13 cellular contexts compared by ENCODE assay signal in the genomic region with DNA sequence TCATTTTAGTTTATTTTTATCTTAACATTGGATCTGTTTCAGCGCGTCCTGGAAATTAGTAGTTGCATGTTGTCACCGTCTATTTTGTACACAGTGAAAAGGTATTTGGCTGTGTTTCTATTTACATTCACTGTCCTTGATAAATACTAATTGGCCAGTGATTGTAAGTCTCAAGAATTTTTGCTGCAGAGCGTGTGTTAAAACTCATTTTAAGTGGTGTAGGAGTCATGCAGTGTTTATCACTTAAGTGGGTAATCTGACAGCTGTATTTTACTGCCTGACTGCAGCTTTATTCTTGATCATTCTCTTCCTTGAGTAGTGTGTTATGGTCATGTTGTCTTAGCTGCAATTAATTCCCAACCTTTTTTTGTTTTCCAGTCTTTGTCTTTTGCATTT. TPM values are rescaled to one million over a fixed set of nuclear protein-coding genes. Genes with fewer than 3 reads are reported as not detected.
DNase-seq lines count a peak whose midpoint lies in the region; ATAC-seq, FAIRE-seq and TF ChIP-seq lines count a peak whose summit lies in the region.
"Had no signal": no experiment of that assay in that cellular context is flagged by ENCODE, and none has a peak within 500 bp of the region (broad histone marks: within the 10 kb centered on the region; RNA-seq: fewer than 3 reads in every experiment).

No MANE protein-coding gene starts in this region.

- TF ChIP-seq RAD21 in HepG2 (CRISPR knock-in tag; IDR thresholded peaks at IDR 0.05), result no peak

- TF ChIP-seq CTCF in right lobe of liver (IDR thresholded peaks at IDR 0.05), result no peak
- no peak for TF ChIP-seq CTCF in HepG2 (CRISPR knock-in tag; IDR thresholded peaks at IDR 0.05)

- 10% methylated on average over 4 of the region's 4 CpGs for WGBS in right lobe of liver (ENCODE audit: insufficient coverage, low coverage, low lambda C conversion rate, missing lambda C conversion rate)
- WGBS in HepG2 (ENCODE audit: low lambda C conversion rate), result 66% methylated on average over 4 of the region's 4 CpGs

- no peak for FAIRE-seq in HepG2 (lab: Jason Lieb, UNC)
- no peak for FAIRE-seq in HTR-8/SVneo (lab: Jason Lieb, UNC)
- no peak for FAIRE-seq in GM12892 (lab: Jason Lieb, UNC)
- FAIRE-seq: astrocyte, keratinocyte had no signal

- H3K9me3 ChIP-seq in right lobe of liver, result no peaks in the 10 kb centered on the region
- no peaks in the 10 kb centered on the region for H3K9me3 ChIP-seq in HepG2 (ENCODE audit: low read length)
- no peaks in the 10 kb centered on the region for H3K9me3 ChIP-seq in muscle layer of colon (ENCODE audit: low read length)

- DNase-seq in right lobe of liver (no peak), HepG2 (ENCODE audit: low spot score) (no peak), astrocyte of the hippocampus (ENCODE audit: low read depth, low spot score) (peak; percentile 12), HTR-8/SVneo (ENCODE audit: insufficient read length, low spot score) (no peak), GM12892 (ENCODE audit: insufficient read length) (no peak), GOT3 (lab: John Stamatoyannopoulos, UW) (no peak)
- DNase-seq: HCEC 1CT, NCI-H1048, posterior cingulate gyrus had no signal

- BruUV-seq in HepG2 (replicated peaks; lab: Mats Ljungman, UMichigan), result no TSS peak

- H4K20me1 ChIP-seq in HepG2 (ENCODE audit: insufficient read depth, low read length), result no peaks in the 10 kb centered on the region

- H3K36me3 ChIP-seq in right lobe of liver (no peaks in the 10 kb centered on the region), HepG2 (replicated peaks in 1 of 2; ENCODE audit: control insufficient read depth in 1 of 2, insufficient read depth in 2 of 2, low read length in 2 of 2) (no peaks in the 10 kb centered on the region), muscle layer of colon (ENCODE audit: insufficient read depth, low read length) (no peaks in the 10 kb centered on the region)

- CTCF ChIA-PET in HepG2 (lab: Yijun Ruan, JAX; ENCODE audit: low intra/inter-chr PET ratio, low total read pairs), result no interaction called here

- H3K27me3 ChIP-seq in right lobe of liver (no peaks in the 10 kb centered on the region), HepG2 (ENCODE audit: control insufficient read depth in 1 of 2, insufficient read depth in 2 of 2, low read length in 2 of 2) (no peaks in the 10 kb centered on the region), muscle layer of colon (ENCODE audit: control insufficient read depth in 1 of 2, insufficient read depth in 2 of 2, low read length in 2 of 2) (no peaks in the 10 kb centered on the region)

- H3K4me3 ChIP-seq in right lobe of liver, result no peak overlapping the region
- no peak overlapping the region for H3K4me3 ChIP-seq in HepG2 (replicated peaks in 1 of 3; ENCODE audit: insufficient read depth in 1 of 3, low read depth in 2 of 3, low read length in 3 of 3)
- H3K4me3 ChIP-seq in muscle layer of colon (ENCODE audit: low read depth in 1 of 2, low read length in 2 of 2), result peak overlapping the region in 1 of 2 donors; percentile 33

- no peak overlapping the region for H3K9ac ChIP-seq in HepG2 (ENCODE audit: insufficient read depth, low read depth, low read length)
- no peak overlapping the region for H3K9ac ChIP-seq in muscle layer of colon (ENCODE audit: low read length)

- in situ Hi-C loops in HepG2 (cut with HindIII; ENCODE audit: extremely low pct_ligation_motif_present, low pct_unique_long_range_greater_than_20kb), result no loop called here

- no peak overlapping the region for H2AFZ ChIP-seq in HepG2 (ENCODE audit: low read length)

- TF ChIP-seq POLR2A in right lobe of liver (IDR thresholded peaks at IDR 0.05), result no peak
- TF ChIP-seq POLR2A in HepG2 (IDR thresholded peaks at IDR 0.05; ENCODE audit: insufficient read depth in 1 of 2, low read depth in 2 of 2, low read length in 2 of 2), result no peak
- no peak for TF ChIP-seq POLR2A in GM12892 (IDR thresholded peaks at IDR 0.05; ENCODE audit: low read depth, low read length)

- POLR2A ChIA-PET in HepG2 (lab: Yijun Ruan, JAX), result no interaction called here

- no peak overlapping the region for H3K4me2 ChIP-seq in HepG2 (ENCODE audit: low read depth, low read length)

- H3K27ac ChIP-seq in right lobe of liver (peak overlapping the region in 1 of 3 donors; percentile 39), HepG2 (ENCODE audit: extremely low read length, insufficient read depth, low read length) (no peak overlapping the region), muscle layer of colon (ENCODE audit: low read depth, low read length) (peak overlapping the region; percentile 36)

- no peaks in the 10 kb centered on the region for H3K4me1 ChIP-seq in right lobe of liver
- H3K4me1 ChIP-seq in HepG2 (ENCODE audit: insufficient read depth, low read length), result no peaks in the 10 kb centered on the region
- H3K4me1 ChIP-seq in muscle layer of colon (ENCODE audit: insufficient read depth, low read length), result peaks cover 60% of the 10 kb centered on the region

- intact Hi-C loops in right lobe of liver (cut with DNase I), result no loop called here
- intact Hi-C loops in HepG2 (cut with micrococcal nuclease; ENCODE audit: unreplicated experiment), result no loop called here

- no peak for TF ChIP-seq EP300 in HepG2 (IDR thresholded peaks at IDR 0.05; ENCODE audit: low read depth in 2 of 2, low read length in 2 of 2)
- no peak for TF ChIP-seq EP300 in HepG2 (CRISPR knock-in tag; IDR thresholded peaks at IDR 0.05; ENCODE audit: borderline replicate concordance)

- H3K79me2 ChIP-seq in HepG2 (ENCODE audit: insufficient read depth, low read length), result no peaks in the 10 kb centered on the region

- peak in 3 of 4 donors; percentile 13 to 70 (median 29) for ATAC-seq in right lobe of liver
- no peak for ATAC-seq in HepG2
- ATAC-seq in SK-N-SH treated with all-trans-retinoic acid at 6 μM for 48 hours, result no peak

TF ChIP-seq in HepG2, 621 proteins besides CTCF, POLR2A, EP300 and RAD21 (continues in another document):
- no peak for TF ChIP-seq GZF1 (CRISPR knock-in tag; IDR thresholded peaks at IDR 0.05)

TF ChIP-seq in SK-N-SH treated with all-trans-retinoic acid at 6 μM for 48 hours, 23 proteins besides CTCF, POLR2A, EP300 and RAD21:
- no peak for TF ChIP-seq GLIS3 (CRISPR knock-in tag; IDR thresholded peaks at IDR 0.05)
- TF ChIP-seq ZFP3 (CRISPR knock-in tag; IDR thresholded peaks at IDR 0.05), result no peak
- TF ChIP-seq TCF4 (CRISPR knock-in tag; IDR thresholded peaks at IDR 0.05; ENCODE audit: borderline replicate concordance), result no peak
- TF ChIP-seq TOX (CRISPR knock-in tag; IDR thresholded peaks at IDR 0.05; ENCODE audit: borderline replicate concordance), result no peak
- no peak for TF ChIP-seq ZNF565 (CRISPR knock-in tag; conservative IDR thresholded peaks at IDR 0.05; ENCODE audit: low read depth)
- no peak for TF ChIP-seq BACH2 (CRISPR knock-in tag; IDR thresholded peaks at IDR 0.05; ENCODE audit: borderline replicate concordance)
- TF ChIP-seq SNAI2 (CRISPR knock-in tag; IDR thresholded peaks at IDR 0.05), result no peak
- TF ChIP-seq ZFP30 (CRISPR knock-in tag; IDR thresholded peaks at IDR 0.05), result no peak
- no peak for TF ChIP-seq PPARA (CRISPR knock-in tag; IDR thresholded peaks at IDR 0.05; ENCODE audit: borderline replicate concordance)
- no peak for TF ChIP-seq ZNF8 (CRISPR knock-in tag; IDR thresholded peaks at IDR 0.05)
- no peak for TF ChIP-seq ARNTL (CRISPR knock-in tag; IDR thresholded peaks at IDR 0.05; ENCODE audit: borderline replicate concordance, low read depth)

RNA-seq across cellular contexts. Expression of a gene that starts 9.8 kb away (rescaled TPM):
- total RNA-seq in right lobe of liver (1 to 10 TPM; 3.7 to 7.8 (median 6.5) TPM), HepG2 (2016; rRNA removed; fragmentation: Illumina TruSeq; extraction: Trizol) (not detected in 2 replicates)
- total RNA-seq in HepG2 (2016; cell fraction: cytosol; rRNA removed; fragmentation: Illumina TruSeq; extraction: Trizol; ENCODE audit: low read depth), result not detected in 2 replicates
- total RNA-seq in HepG2 (2016; cell fraction: insoluble cytoplasmic fraction; rRNA removed; fragmentation: Illumina TruSeq; extraction: Trizol), result not detected in 2 replicates
- total RNA-seq in HepG2 (2016; cell fraction: membrane; rRNA removed; fragmentation: Illumina TruSeq; extraction: Trizol), result not detected in 2 replicates
- total RNA-seq in HepG2 (2016; cell fraction: nucleus; rRNA removed; fragmentation: Illumina TruSeq; extraction: Trizol), result not detected in 2 replicates
- polyA plus RNA-seq in HepG2 (2011; rRNA removed), result not detected in 2 replicates
- polyA plus RNA-seq in HepG2 (2011; cell fraction: cytosol; rRNA removed), result not detected in 2 replicates
- 0.07 TPM in 1 of 2 replicates, not detected in the other for polyA plus RNA-seq in HepG2 (2011; cell fraction: nucleus; rRNA removed)
- not detected in 2 replicates for polyA plus RNA-seq in HepG2 (2012)
- not detected in 2 replicates for polyA plus RNA-seq in HepG2 (2016; cell fraction: cytosol; fragmentation: Illumina TruSeq; extraction: Trizol; ENCODE audit: low read depth)
- not detected in 2 replicates for polyA plus RNA-seq in HepG2 (2016; cell fraction: insoluble cytoplasmic fraction; fragmentation: Illumina TruSeq; extraction: Trizol; ENCODE audit: low read depth)
- not detected in 2 replicates for polyA plus RNA-seq in HepG2 (2016; cell fraction: membrane; fragmentation: Illumina TruSeq; extraction: Trizol; ENCODE audit: low read depth)
- not detected in 2 replicates for polyA plus RNA-seq in HepG2 (2016; cell fraction: nucleus; fragmentation: Illumina TruSeq; extraction: Trizol; ENCODE audit: insufficient read depth, low read depth)
- 0.14 TPM in 1 of 2 replicates, not detected in the other for polyA minus RNA-seq in HepG2 (2011; rRNA and poly(A)+ RNA removed; ENCODE audit: low replicate concordance)
- polyA minus RNA-seq in HepG2 (2011; cell fraction: cytosol; rRNA and poly(A)+ RNA removed), result not detected in 2 replicates
- polyA minus RNA-seq in HepG2 (2011; cell fraction: nucleus; rRNA and poly(A)+ RNA removed), result not detected in 2 replicates
- polyA plus RNA-seq in GM12892 (2012; ENCODE audit: missing spikeins), result 0.19 TPM

Comparison
In these comparisons a context has a peak if more than half of its experiments do, and no peak if none do; other contexts are left out.
1. ATAC-seq: peak in right lobe of liver (3 of 4); none in HepG2 (single experiment) and SK-N-SH treated with all-trans-retinoic acid at 6 μM for 48 hours (single experiment).